18 cellular contexts compared by ENCODE assay signal in genomic region chr14:56224691-56225681, GRCh38.
DNase-seq lines count a peak whose midpoint lies in the region; ATAC-seq, FAIRE-seq and TF ChIP-seq lines count a peak whose summit lies in the region.
"Had no signal": no experiment of that assay in that cellular context is flagged by ENCODE, and none has a peak within 500 bp of the region (broad histone marks: within the 10 kb centered on the region; RNA-seq: fewer than 3 reads in every experiment).

No MANE protein-coding gene starts in this region.

- WGBS in liver, result 63% methylated on average over 17 of the region's 17 CpGs

- DNase-seq in DMS153 (lab: John Stamatoyannopoulos, UW), result peak; percentile 29
- DNase-seq in DMS153 treated with DMSO at 0.1 percent for 48 hours (lab: John Stamatoyannopoulos, UW; ENCODE audit: unreplicated experiment), result no peak
- peak; percentile 63 to 65 for DNase-seq in SHP77 (lab: John Stamatoyannopoulos, UW)
- no peak for DNase-seq in urothelium cell line (ENCODE audit: low spot score)
- DNase-seq in PC-9, result no peak
- DNase-seq: activated naive CD4-positive, alpha-beta T cell treated with Interleukin-2 at 50 U/mL for 16 hours; KG1; NCI-H1436; NCI-H226; stimulated activated CD4-positive, alpha-beta T cell treated with anti-CD3 and anti-CD28 coated beads, Interleukin-2, amount 100 ng/mL, for 48 hours; T1000 had no signal

- H3K4me3 ChIP-seq in liver (ENCODE audit: low read depth in 1 of 3, low read length in 3 of 3) (no peak overlapping the region), PC-9 (no peak overlapping the region)
- H3K4me3 ChIP-seq: SJSA1, thoracic aorta had no signal

- H3K9ac ChIP-seq in liver (ENCODE audit: low read depth in 1 of 2, low read length in 2 of 2), result no peak overlapping the region

- H3K9me2 ChIP-seq in PC-9 (ENCODE audit: insufficient read depth), result no peaks in the 10 kb centered on the region

- H2AFZ ChIP-seq in PC-9, result no peak overlapping the region

- FAIRE-seq in urothelium cell line (lab: Jason Lieb, UNC), result peak; percentile 79

- H3K79me2 ChIP-seq in PC-9 (ENCODE audit: low read depth), result no peaks in the 10 kb centered on the region

- CTCF ChIA-PET in PC-9 (lab: Charles Lee), result no interaction called here

- TF ChIP-seq CTCF in liver (IDR thresholded peaks at IDR 0.05; ENCODE audit: low read depth, low read length, missing input control) (no peak), PC-9 (conservative IDR thresholded peaks at IDR 0.05) (no peak)

- H3K9me3 ChIP-seq in liver (ENCODE audit: control insufficient read depth in 4 of 4, low read length in 3 of 4), result no peaks in the 10 kb centered on the region
- H3K9me3 ChIP-seq in PC-9 (ENCODE audit: insufficient read depth, low read depth), result no peaks in the 10 kb centered on the region
- H3K9me3 ChIP-seq: SJSA1, thoracic aorta had no signal

- H3K36me3 ChIP-seq in liver (ENCODE audit: control insufficient read depth in 4 of 4, insufficient read depth in 3 of 4, low read depth in 1 of 4, low read length in 3 of 4), result no peaks in the 10 kb centered on the region
- H3K36me3 ChIP-seq in PC-9 (ENCODE audit: low read depth), result no peaks in the 10 kb centered on the region
- H3K36me3 ChIP-seq: thoracic aorta had no signal

- H3K27me3 ChIP-seq in liver (ENCODE audit: control insufficient read depth in 4 of 4, insufficient read depth in 4 of 4, low read length in 3 of 4), result no peaks in the 10 kb centered on the region
- no peaks in the 10 kb centered on the region for H3K27me3 ChIP-seq in PC-9 (ENCODE audit: insufficient read depth, low read depth)
- H3K27me3 ChIP-seq: SJSA1 had no signal

- H3F3A ChIP-seq in PC-9 (ENCODE audit: insufficient read depth, low read depth), result no peaks in the 10 kb centered on the region

- no peaks in the 10 kb centered on the region for H4K20me1 ChIP-seq in PC-9 (ENCODE audit: insufficient read depth)

- POLR2A ChIA-PET in PC-9 (lab: Charles Lee; ENCODE audit: unreplicated experiment), result no interaction called here

- no peak overlapping the region for H3K4me2 ChIP-seq in PC-9

- intact Hi-C loops in PC-9 (cut with micrococcal nuclease; ENCODE audit: unreplicated experiment), result no loop called here

- ATAC-seq in GM21447 (IDR thresholded peaks at IDR 0.05; ENCODE audit: unreplicated experiment), result no peak
- no peak for ATAC-seq in GM21737 (IDR thresholded peaks at IDR 0.05; ENCODE audit: unreplicated experiment)
- ATAC-seq: esophagus mucosa had no signal

- no peak for TF ChIP-seq RAD21 in liver (IDR thresholded peaks at IDR 0.05)

- no TSS peak for BruUV-seq in PC-9 (replicated peaks; lab: Mats Ljungman, UMichigan)

- H3K4me1 ChIP-seq in liver (ENCODE audit: control insufficient read depth in 4 of 4, insufficient read depth in 4 of 4, low read length in 3 of 4), result no peaks in the 10 kb centered on the region
- H3K4me1 ChIP-seq in PC-9 (replicated peaks; ENCODE audit: insufficient read depth), result no peaks in the 10 kb centered on the region

- H3K27ac ChIP-seq in liver (ENCODE audit: low read depth in 1 of 2, low read length in 2 of 2), result no peak overlapping the region
- no peak overlapping the region for H3K27ac ChIP-seq in PC-9
- H3K27ac ChIP-seq: 22Rv1, SJSA1, thoracic aorta had no signal

TF ChIP-seq in liver, 16 proteins besides CTCF, POLR2A, EP300 and RAD21:
- TF ChIP-seq JUND (IDR thresholded peaks at IDR 0.05), result no peak
- TF ChIP-seq NR2F2 (IDR thresholded peaks at IDR 0.05), result no peak
- peak; percentile 18 for TF ChIP-seq SP1 (IDR thresholded peaks at IDR 0.05)
- TF ChIP-seq HNF4A (conservative IDR thresholded peaks at IDR 0.05), result peak; percentile 41 to 72
- TF ChIP-seq HNF4G (IDR thresholded peaks at IDR 0.05), result peak; percentile 73
- TF ChIP-seq, protein P1, sequence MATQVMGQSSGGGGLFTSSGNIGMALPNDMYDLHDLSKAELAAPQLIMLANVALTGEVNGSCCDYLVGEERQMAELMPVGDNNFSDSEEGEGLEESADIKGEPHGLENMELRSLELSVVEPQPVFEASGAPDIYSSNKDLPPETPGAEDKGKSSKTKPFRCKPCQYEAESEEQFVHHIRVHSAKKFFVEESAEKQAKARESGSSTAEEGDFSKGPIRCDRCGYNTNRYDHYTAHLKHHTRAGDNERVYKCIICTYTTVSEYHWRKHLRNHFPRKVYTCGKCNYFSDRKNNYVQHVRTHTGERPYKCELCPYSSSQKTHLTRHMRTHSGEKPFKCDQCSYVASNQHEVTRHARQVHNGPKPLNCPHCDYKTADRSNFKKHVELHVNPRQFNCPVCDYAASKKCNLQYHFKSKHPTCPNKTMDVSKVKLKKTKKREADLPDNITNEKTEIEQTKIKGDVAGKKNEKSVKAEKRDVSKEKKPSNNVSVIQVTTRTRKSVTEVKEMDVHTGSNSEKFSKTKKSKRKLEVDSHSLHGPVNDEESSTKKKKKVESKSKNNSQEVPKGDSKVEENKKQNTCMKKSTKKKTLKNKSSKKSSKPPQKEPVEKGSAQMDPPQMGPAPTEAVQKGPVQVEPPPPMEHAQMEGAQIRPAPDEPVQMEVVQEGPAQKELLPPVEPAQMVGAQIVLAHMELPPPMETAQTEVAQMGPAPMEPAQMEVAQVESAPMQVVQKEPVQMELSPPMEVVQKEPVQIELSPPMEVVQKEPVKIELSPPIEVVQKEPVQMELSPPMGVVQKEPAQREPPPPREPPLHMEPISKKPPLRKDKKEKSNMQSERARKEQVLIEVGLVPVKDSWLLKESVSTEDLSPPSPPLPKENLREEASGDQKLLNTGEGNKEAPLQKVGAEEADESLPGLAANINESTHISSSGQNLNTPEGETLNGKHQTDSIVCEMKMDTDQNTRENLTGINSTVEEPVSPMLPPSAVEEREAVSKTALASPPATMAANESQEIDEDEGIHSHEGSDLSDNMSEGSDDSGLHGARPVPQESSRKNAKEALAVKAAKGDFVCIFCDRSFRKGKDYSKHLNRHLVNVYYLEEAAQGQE (IDR thresholded peaks at IDR 0.05), result no peak

Comparison
In these comparisons a context has a peak if more than half of its experiments do, and no peak if none do; other contexts are left out.
1. DNase-seq: peak in DMS153 (single experiment) and SHP77 (2 of 2); none in DMS153 treated with DMSO at 0.1 percent for 48 hours (single experiment), urothelium cell line (single experiment) and PC-9 (0 of 2).